ENCODE assay signal across 13 cellular contexts in the genomic region with DNA sequence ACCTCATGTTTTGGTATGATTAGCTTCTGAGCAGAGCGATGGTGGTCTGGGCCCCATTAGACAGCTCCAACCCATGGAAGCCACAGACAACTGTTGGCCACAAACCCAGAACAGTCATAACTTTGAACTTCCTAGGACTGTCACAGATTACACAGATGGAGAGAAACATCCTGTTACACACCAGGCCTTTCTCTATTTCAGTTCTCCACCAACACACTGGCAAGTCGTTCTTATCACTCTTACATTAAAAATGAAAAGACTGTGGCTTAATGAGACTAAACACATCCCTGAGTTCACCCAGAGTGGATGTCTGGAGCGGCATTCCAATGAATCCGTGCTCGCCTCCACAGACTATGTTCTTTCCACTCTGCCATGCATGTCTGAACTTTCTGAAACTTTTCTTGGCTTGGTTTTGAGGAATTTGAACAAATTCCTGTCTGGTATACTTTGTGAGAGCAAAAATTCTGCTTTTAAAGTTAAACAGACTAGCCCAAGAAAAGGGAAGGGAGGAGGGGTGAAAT.
A peak's percentile ranks its signal among the peaks of the same experiment; 100 is the strongest.
DNase-seq lines count a peak whose midpoint lies in the region; ATAC-seq, FAIRE-seq and TF ChIP-seq lines count a peak whose summit lies in the region.
"Had no signal": no experiment of that assay in that cellular context is flagged by ENCODE, and none has a peak within 500 bp of the region (broad histone marks: within the 10 kb centered on the region; RNA-seq: fewer than 3 reads in every experiment).

No MANE protein-coding gene starts in this region.

- DNase-seq in AG04449 (ENCODE audit: low read depth, low spot score) (peak; percentile 91), HS-27A (ENCODE audit: low read depth) (peak; percentile 57), cardiac fibroblast (ENCODE audit: low read depth in 2 of 2) (peak; percentile 52 to 79), mucosa of gallbladder (ENCODE audit: low spot score) (peak; percentile 46), T-helper 2 cell (no peak), cerebellar cortex (ENCODE audit: low spot score) (no peak), frontal cortex (ENCODE audit: low spot score in 2 of 2) (no peak)
- DNase-seq: activated naive CD4-positive, alpha-beta T cell treated with anti-CD3 and anti-CD28 coated beads, Interleukin-2, amount 10 ng/mL, durations not matched to agents 7 days and 5 days; dermis blood vessel endothelial cell; gastrocnemius medialis had no signal

- POLR2A ChIA-PET in AG04449 (lab: Yijun Ruan, JAX), result interaction anchor here (0.9 to 1.3 kb wide), 5 partner anchors 16 to 148 kb away, joined by 3 to 6 read pairs (median 4); partner anchors contain the start of gene ITGBL1

- TF ChIP-seq CTCF in AG04449 (IDR thresholded peaks at IDR 0.05; ENCODE audit: insufficient read depth, low read length, missing control alignments) (no peak), cardiac fibroblast (IDR thresholded peaks at IDR 0.05; ENCODE audit: low read depth, low read length) (no peak)

- CTCF ChIA-PET in AG04449 (lab: Yijun Ruan, JAX), result interaction anchor here (0.9 to 3.2 kb wide), 8 partner anchors 9 to 186 kb away, joined by 3 to 17 read pairs (median 4); partner anchors contain the start of gene ITGBL1

- no peak overlapping the region for H3K4me3 ChIP-seq in AG04449 (ENCODE audit: low read depth, low read length)
- no peak overlapping the region for H3K4me3 ChIP-seq in cardiac fibroblast (replicated peaks in 1 of 2; ENCODE audit: low read depth in 2 of 2, low read length in 2 of 2)
- H3K4me3 ChIP-seq: A549, gastrocnemius medialis, SK-N-MC had no signal

- no peak for FAIRE-seq in frontal cortex (lab: Jason Lieb, UNC)
- FAIRE-seq: A549 had no signal

- ATAC-seq in HG02884 (IDR thresholded peaks at IDR 0.05; ENCODE audit: unreplicated experiment), result no peak
- ATAC-seq: A549, gastrocnemius medialis had no signal

Comparison
In these comparisons a context has a peak if more than half of its experiments do, and no peak if none do; other contexts are left out.
1. DNase-seq: peak in AG04449 (single experiment), HS-27A (single experiment), cardiac fibroblast (2 of 2) and mucosa of gallbladder (single experiment); none in T-helper 2 cell (0 of 5), cerebellar cortex (single experiment) and frontal cortex (0 of 2).